In the genomic region with DNA sequence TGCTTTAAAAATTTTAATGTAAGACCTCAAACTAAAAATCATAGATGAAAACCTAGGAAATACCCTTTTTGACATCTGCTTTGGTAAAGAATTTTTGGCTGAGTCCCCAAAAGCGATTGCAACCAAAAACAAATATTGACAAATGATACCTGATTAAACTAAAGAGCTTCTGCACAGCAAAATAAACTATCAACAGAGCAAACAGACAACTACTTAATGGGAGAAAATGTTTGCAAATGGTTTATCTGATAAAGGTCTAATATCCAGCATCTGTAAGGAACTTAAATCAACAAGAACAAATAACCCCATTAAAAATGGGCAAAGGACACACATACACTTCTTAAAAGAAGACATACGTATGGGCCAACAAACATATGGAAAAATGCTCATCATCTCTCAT, we compare ENCODE assay signal across 1 cellular context.
TF ChIP-seq lines count a peak whose summit lies in the region.

No MANE protein-coding gene starts in this region.

TF ChIP-seq in SK-N-SH, 30 proteins besides CTCF, POLR2A, EP300 and RAD21 (continued from another document):
- TF ChIP-seq FOSL2 (IDR thresholded peaks at IDR 0.05; ENCODE audit: borderline replicate concordance, low read depth) = no peak
- no peak for TF ChIP-seq MXI1 (IDR thresholded peaks at IDR 0.05; ENCODE audit: low read depth, low read length)
- TF ChIP-seq, protein P1, sequence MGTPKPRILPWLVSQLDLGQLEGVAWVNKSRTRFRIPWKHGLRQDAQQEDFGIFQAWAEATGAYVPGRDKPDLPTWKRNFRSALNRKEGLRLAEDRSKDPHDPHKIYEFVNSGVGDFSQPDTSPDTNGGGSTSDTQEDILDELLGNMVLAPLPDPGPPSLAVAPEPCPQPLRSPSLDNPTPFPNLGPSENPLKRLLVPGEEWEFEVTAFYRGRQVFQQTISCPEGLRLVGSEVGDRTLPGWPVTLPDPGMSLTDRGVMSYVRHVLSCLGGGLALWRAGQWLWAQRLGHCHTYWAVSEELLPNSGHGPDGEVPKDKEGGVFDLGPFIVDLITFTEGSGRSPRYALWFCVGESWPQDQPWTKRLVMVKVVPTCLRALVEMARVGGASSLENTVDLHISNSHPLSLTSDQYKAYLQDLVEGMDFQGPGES (IDR thresholded peaks at IDR 0.05; ENCODE audit: low read depth, low read length) = no peak
- no peak for TF ChIP-seq NFIC (IDR thresholded peaks at IDR 0.05; ENCODE audit: borderline replicate concordance)
